Comparison of ENCODE assay signal across 1 cellular context in the genomic region with DNA sequence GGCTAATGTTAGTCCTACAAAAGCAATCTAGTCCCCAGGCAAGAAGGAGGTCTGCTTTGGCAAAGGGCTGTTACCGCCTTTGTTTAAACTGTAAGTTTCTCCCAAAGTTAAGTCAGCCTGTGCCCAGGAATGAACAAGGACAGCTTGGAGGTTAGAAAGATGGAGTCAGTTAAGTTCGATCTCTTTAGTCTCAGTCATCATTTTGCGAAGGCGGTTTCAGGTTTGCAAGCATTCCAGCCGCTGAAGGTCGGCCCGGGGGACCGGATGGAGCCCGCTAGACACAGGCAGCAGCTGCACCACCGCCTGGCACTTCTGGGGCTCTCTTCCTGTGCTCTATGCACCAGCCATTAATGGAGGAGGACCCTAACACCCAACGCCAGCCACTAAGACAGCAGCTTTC.
TF ChIP-seq lines count a peak whose summit lies in the region.

No MANE protein-coding gene starts in this region.

TF ChIP-seq in GM23338, 12 proteins besides CTCF, POLR2A, EP300 and RAD21 (continued from another document):
- TF ChIP-seq ZNF462 (CRISPR knock-in tag; IDR thresholded peaks at IDR 0.05) (no peak), ZNF114 (CRISPR knock-in tag; IDR thresholded peaks at IDR 0.05) (no peak), EZH2phosphoT487 (IDR thresholded peaks at IDR 0.05; ENCODE audit: unreplicated experiment) (no peak), ETS1 (IDR thresholded peaks at IDR 0.05) (no peak)
